In the genomic region with DNA sequence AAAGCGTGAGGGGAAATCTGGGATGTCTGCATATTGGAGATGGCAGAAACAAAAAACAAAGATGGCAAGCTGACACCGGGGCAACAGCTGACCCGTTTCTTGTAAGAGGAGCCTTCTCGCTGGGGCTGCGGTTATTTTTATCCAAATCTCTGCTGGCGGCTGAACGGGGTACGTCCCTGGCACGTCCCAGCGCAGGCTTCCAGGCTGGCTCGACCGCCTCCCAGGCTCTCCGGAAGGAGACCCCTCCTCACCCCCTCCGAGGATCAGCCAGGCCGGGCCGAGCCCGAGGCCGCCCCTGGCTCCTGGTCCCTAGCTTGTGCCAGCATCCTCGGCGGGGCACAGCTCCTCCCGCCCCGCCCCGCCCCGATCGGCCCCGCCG, we compare ENCODE assay signal across 8 cellular contexts. TPM values are rescaled to one million over a fixed set of nuclear protein-coding genes. Genes with fewer than 3 reads are reported as not detected.
DNase-seq lines count a peak whose midpoint lies in the region; ATAC-seq and TF ChIP-seq lines count a peak whose summit lies in the region.

No MANE protein-coding gene starts in this region.

- BruUV-seq in IMR-90 (replicated peaks; lab: Mats Ljungman, UMichigan), result no TSS peak

- 0 out of 2 replicates have a peak, but pooled peaks cover 3% of the 10 kb centered on the region for H3K4me1 ChIP-seq in IMR-90 (ENCODE audit: control insufficient read depth, insufficient read depth, low read length)
- peaks cover 7% of the 10 kb centered on the region for H3K4me1 ChIP-seq in foreskin keratinocyte
- peaks cover 45% of the 10 kb centered on the region for H3K4me1 ChIP-seq in neural progenitor cell

- peak overlapping the region; percentile 98 for H3K4me3 ChIP-seq in IMR-90 (ENCODE audit: insufficient read depth, low read depth, low read length)
- H3K4me3 ChIP-seq in neural progenitor cell, result peak overlapping the region; percentile 89

- no peak overlapping the region for H2BK20ac ChIP-seq in IMR-90 (ENCODE audit: low read depth, low read length)

- peak overlapping the region; percentile 92 for H3K27ac ChIP-seq in IMR-90 (ENCODE audit: insufficient read depth, low read length)
- H3K27ac ChIP-seq in foreskin keratinocyte, result peak overlapping the region; percentile 17
- peak overlapping the region; percentile 40 for H3K27ac ChIP-seq in neural progenitor cell

- CTCF ChIA-PET in IMR-90 (lab: Yijun Ruan, JAX), result no interaction called here

- H2BK120ac ChIP-seq in IMR-90 (ENCODE audit: low read depth, low read length), result peak overlapping the region; percentile 32; the same call in 1 of the 2 replicates

- H3K14ac ChIP-seq in IMR-90 (replicated peaks; ENCODE audit: low read depth, low read length), result peak overlapping the region; percentile 42

- peaks cover 14% of the 10 kb centered on the region for H3K27me3 ChIP-seq in IMR-90 (ENCODE audit: control insufficient read depth, insufficient read depth, low read length)
- H3K27me3 ChIP-seq in foreskin keratinocyte, result peaks cover 20% of the 10 kb centered on the region
- H3K27me3 ChIP-seq in neural progenitor cell, result peaks cover 15% of the 10 kb centered on the region

- ATAC-seq in GM21737 (IDR thresholded peaks at IDR 0.05; ENCODE audit: unreplicated experiment), result peak; percentile 45
- peak; percentile 70 for ATAC-seq in IMR-90 (ENCODE audit: low read depth)
- ATAC-seq in foreskin keratinocyte, result peak; percentile 69

- H2AK9ac ChIP-seq in IMR-90 (replicated peaks; ENCODE audit: low read depth, low read length, poor library complexity), result peak overlapping the region; percentile 2

- peak overlapping the region; percentile 72 for H3K4ac ChIP-seq in IMR-90 (ENCODE audit: low read depth, low read length)

- H4K8ac ChIP-seq in IMR-90 (ENCODE audit: low read depth in 2 of 2, low read length in 2 of 2), result peak overlapping the region; percentile 77 to 97; a peak in 3 of 4 replicates

- H3K4me3 Mint-ChIP-seq in neural progenitor cell, result peak overlapping the region; percentile 93

- H2BK5ac ChIP-seq in IMR-90 (ENCODE audit: low read depth, low read length, poor library complexity, severe bottlenecking), result peak overlapping the region; percentile 77

- peak overlapping the region; percentile 80 for H3K27ac Mint-ChIP-seq in neural progenitor cell

- dilution Hi-C loops in IMR-90 (cut with HindIII; ENCODE audit: low sequenced_read_pairs, unreplicated experiment), result no loop called here

- H3K27me3 Mint-ChIP-seq in neural progenitor cell (ENCODE audit: insufficient read depth, low read depth), result peaks cover 2% of the 10 kb centered on the region

- H4K20me1 ChIP-seq in IMR-90 (ENCODE audit: insufficient read depth, low read length) (peaks cover 6% of the 10 kb centered on the region; the same call in 1 of the 2 replicates), neural progenitor cell (ENCODE audit: low read depth) (peaks cover 34% of the 10 kb centered on the region)

- H2BK15ac ChIP-seq in IMR-90 (ENCODE audit: low read depth, low read length), result no peak overlapping the region; the same call in 2 of the 3 replicates

- H3K4me1 Mint-ChIP-seq in neural progenitor cell, result peaks cover 27% of the 10 kb centered on the region

- peak overlapping the region; percentile 79 for H3K56ac ChIP-seq in IMR-90 (ENCODE audit: extremely low read depth, insufficient read depth, low read length)

- H3K9me3 ChIP-seq in IMR-90 (ENCODE audit: control insufficient read depth, insufficient read depth, low read length) (no peaks in the 10 kb centered on the region), neural progenitor cell (ENCODE audit: low read depth) (no peaks in the 10 kb centered on the region)

- H3K79me2 ChIP-seq in neural progenitor cell (ENCODE audit: low read depth), result peaks cover 58% of the 10 kb centered on the region

- in situ Hi-C loops in IMR-90 (cut with MboI; ENCODE audit: low sequenced_read_pairs), result loop anchor here (10.0 kb wide), 1 partner anchor 143 kb away; no protein-coding TSS in a partner anchor

- WGBS in IMR-90 (ENCODE audit: extremely low coverage in 2 of 2, insufficient read length in 1 of 2), 2 experiments, result 1% methylated on average over 12 of the region's 27 CpGs; no CpG with 5 or more reads in 1 of the 2 experiments

- peak overlapping the region; percentile 55 for H4K5ac ChIP-seq in IMR-90 (ENCODE audit: low read depth, low read length)

- DNase-seq in NCI-H1694 treated with DMSO at 0.1 percent for 48 hours (lab: John Stamatoyannopoulos, UW) (peak; percentile 15), NCI-H1694 (lab: John Stamatoyannopoulos, UW) (no peak), IMR-90 (peak; percentile 33), foreskin keratinocyte (peak in 1 of 2 donors; percentile 14), neural progenitor cell (ENCODE audit: low spot score) (peak; percentile 74)
- DNase-seq in activated CD4-positive, alpha-beta T cell treated with anti-CD3 and anti-CD28 coated beads, Interleukin-2, amount 50 U/mL, for 48 hours, result peak; percentile 27 to 34
- no peak for DNase-seq in stimulated activated naive CD4-positive, alpha-beta T cell treated with Interleukin-2 at 50 U/mL for 16 hours (lab: John Stamatoyannopoulos, UW)

- TF ChIP-seq POLR2A in IMR-90 (IDR thresholded peaks at IDR 0.05; ENCODE audit: low read depth, low read length), result no peak

- peak overlapping the region; percentile 14; the same call in 1 of the 2 replicates for H3K23ac ChIP-seq in IMR-90 (ENCODE audit: low read depth, low read length)

- peaks cover 20% of the 10 kb centered on the region for H3K36me3 Mint-ChIP-seq in neural progenitor cell

- POLR2A ChIA-PET in IMR-90 (lab: Charles Lee; ENCODE audit: unreplicated experiment), result interaction anchor here (0.8 kb wide), 1 partner anchor 13 kb away, joined by 3 read pairs; the partner anchor contains the start of gene SPATA18

- H3K9ac ChIP-seq in IMR-90 (ENCODE audit: low read depth, low read length) (peak overlapping the region; percentile 96), neural progenitor cell (peak overlapping the region; percentile 73)

- no peaks in the 10 kb centered on the region for H3K9me3 Mint-ChIP-seq in neural progenitor cell

- TF ChIP-seq CTCF in IMR-90 (conservative IDR thresholded peaks at IDR 0.05; ENCODE audit: low read depth, low read length) (no peak), foreskin keratinocyte (conservative IDR thresholded peaks at IDR 0.05) (no peak), neural progenitor cell (IDR thresholded peaks at IDR 0.05) (no peak)

- H4K91ac ChIP-seq in IMR-90 (ENCODE audit: insufficient read depth, low read depth, low read length), result peak overlapping the region; percentile 74

- peaks cover 27 to 39% of the 10 kb centered on the region in 2 experiments for H3K79me1 ChIP-seq in IMR-90 (ENCODE audit: low read depth in 1 of 2, low read length in 2 of 2)

- H3K18ac ChIP-seq in IMR-90 (ENCODE audit: low read depth, low read length), result peak overlapping the region; percentile 48

- no peak overlapping the region for H2AK5ac ChIP-seq in IMR-90 (ENCODE audit: low read depth, low read length)

- TF ChIP-seq RAD21 in IMR-90 (IDR thresholded peaks at IDR 0.05; ENCODE audit: low read length), result no peak

- intact Hi-C loops in IMR-90 (cut with micrococcal nuclease), result loop anchor here (5.0 kb wide), 1 partner anchor 195 kb away; the partner anchor contains the start of gene DCUN1D4

- H3K9me1 ChIP-seq in IMR-90 (ENCODE audit: insufficient read depth, low read length), result peaks cover 11% of the 10 kb centered on the region

- peaks cover 2% of the 10 kb centered on the region; the same call in 1 of the 2 replicates for H3K36me3 ChIP-seq in IMR-90 (ENCODE audit: control insufficient read depth, insufficient read depth, low read length)
- H3K36me3 ChIP-seq in neural progenitor cell, result peaks cover 6% of the 10 kb centered on the region

- H3K4me2 ChIP-seq in IMR-90 (ENCODE audit: low read depth, low read length), result peak overlapping the region; percentile 94
- peak overlapping the region; percentile 96 for H3K4me2 ChIP-seq in neural progenitor cell

- H3F3A ChIP-seq in neural progenitor cell (ENCODE audit: low read depth), result peaks cover 4% of the 10 kb centered on the region

- H2AFZ ChIP-seq in IMR-90 (replicated peaks; ENCODE audit: low read length, poor library complexity) (peak overlapping the region; percentile 98), neural progenitor cell (replicated peaks) (peak overlapping the region; percentile 85)

TF ChIP-seq in IMR-90, 13 proteins besides CTCF, POLR2A, EP300 and RAD21 (continues in another document):
- 0 out of 2 replicates have a peak, but pooled peaks have one; percentile 29 for TF ChIP-seq RFX5 (IDR thresholded peaks at IDR 0.05; ENCODE audit: low read depth, low read length)
- TF ChIP-seq, protein P1, sequence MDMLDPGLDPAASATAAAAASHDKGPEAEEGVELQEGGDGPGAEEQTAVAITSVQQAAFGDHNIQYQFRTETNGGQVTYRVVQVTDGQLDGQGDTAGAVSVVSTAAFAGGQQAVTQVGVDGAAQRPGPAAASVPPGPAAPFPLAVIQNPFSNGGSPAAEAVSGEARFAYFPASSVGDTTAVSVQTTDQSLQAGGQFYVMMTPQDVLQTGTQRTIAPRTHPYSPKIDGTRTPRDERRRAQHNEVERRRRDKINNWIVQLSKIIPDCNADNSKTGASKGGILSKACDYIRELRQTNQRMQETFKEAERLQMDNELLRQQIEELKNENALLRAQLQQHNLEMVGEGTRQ (IDR thresholded peaks at IDR 0.05; ENCODE audit: low read depth, low read length), result peak; percentile 7; the same call in 1 of the 2 replicates

RNA-seq across cellular contexts. Expression of gene SGCB, which starts 0.4 kb away (rescaled TPM):
- total RNA-seq in IMR-90 (2012; rRNA removed), result 16.3 and 25.8 TPM in 2 replicates
- 18.3 and 24.0 TPM in 2 replicates for polyA plus RNA-seq in IMR-90 (2012; rRNA removed)
- 5.1 and 6.6 TPM in 2 replicates for polyA plus RNA-seq in IMR-90 (2012; cell fraction: cytosol; rRNA removed)
- 1.3 and 6.9 TPM in 2 replicates for polyA plus RNA-seq in IMR-90 (2012; cell fraction: nucleus; rRNA removed; ENCODE audit: low replicate concordance)
- total RNA-seq in foreskin keratinocyte, result 22.1 and 24.6 TPM in 2 replicates
- polyA plus RNA-seq in foreskin keratinocyte, result 13.2 and 14.6 TPM in 2 replicates
- total RNA-seq in neural progenitor cell (ENCODE audit: low replicate concordance), result 33.8 and 51.8 TPM in 2 replicates

RNA-seq across cellular contexts. Expression of gene SPATA18, which starts 13.4 kb away (rescaled TPM):
- total RNA-seq in IMR-90 (2012; rRNA removed) (4.7 and 5.0 TPM in 2 replicates), foreskin keratinocyte (6.8 and 7.9 TPM in 2 replicates), neural progenitor cell (ENCODE audit: low replicate concordance) (5.4 and 7.2 TPM in 2 replicates)
- polyA plus RNA-seq in IMR-90 (2012; rRNA removed) (2.4 and 3.0 TPM in 2 replicates), foreskin keratinocyte (2.0 TPM in 2 replicates)
- polyA plus RNA-seq in IMR-90 (2012; cell fraction: cytosol; rRNA removed), result 2.2 and 2.8 TPM in 2 replicates
- polyA plus RNA-seq in IMR-90 (2012; cell fraction: nucleus; rRNA removed; ENCODE audit: low replicate concordance), result 3.4 and 10.2 TPM in 2 replicates

RNA-seq across cellular contexts. Expression of gene LRRC66, which starts 17.6 kb away (rescaled TPM):
- under 0.01 and 0.18 TPM in 2 replicates for total RNA-seq in IMR-90 (2012; rRNA removed)
- polyA plus RNA-seq in IMR-90 (2012; rRNA removed), result 0.09 and 0.10 TPM in 2 replicates
- polyA plus RNA-seq in IMR-90 (2012; cell fraction: cytosol; rRNA removed), result 0.01 and 0.03 TPM in 2 replicates
- polyA plus RNA-seq in IMR-90 (2012; cell fraction: nucleus; rRNA removed; ENCODE audit: low replicate concordance), result 0.40 and 0.88 TPM in 2 replicates
- 0.10 and 0.14 TPM in 2 replicates for total RNA-seq in foreskin keratinocyte
- 0.02 and 0.08 TPM in 2 replicates for polyA plus RNA-seq in foreskin keratinocyte
- total RNA-seq in neural progenitor cell (ENCODE audit: low replicate concordance), result 0.40 and 1.0 TPM in 2 replicates

Comparison
In these comparisons a context has a peak if more than half of its experiments do, and no peak if none do; other contexts are left out.
1. DNase-seq: peak in NCI-H1694 treated with DMSO at 0.1 percent for 48 hours (single experiment), IMR-90 (single experiment), activated CD4-positive, alpha-beta T cell treated with anti-CD3 and anti-CD28 coated beads, Interleukin-2, amount 50 U/mL, for 48 hours (2 of 2) and neural progenitor cell (single experiment); none in NCI-H1694 (single experiment) and stimulated activated naive CD4-positive, alpha-beta T cell treated with Interleukin-2 at 50 U/mL for 16 hours (single experiment).
2. H3K27ac ChIP-seq: peak in every context shown above with its lines; median percentile 92 in IMR-90; 40 in neural progenitor cell; 17 in foreskin keratinocyte.
3. Peak in every context shown above with its lines, with median percentiles within 50 percentile points of each other: ATAC-seq.